ENCODE assay signal across 18 cellular contexts in genomic region chr1:56534252-56534651, GRCh38. TPM values are rescaled to one million over a fixed set of nuclear protein-coding genes. Genes with fewer than 3 reads are reported as not detected.
"Had no signal": no experiment of that assay in that cellular context is flagged by ENCODE, and none has a peak within 500 bp of the region (broad histone marks: within the 10 kb centered on the region; RNA-seq: fewer than 3 reads in every experiment).

No MANE protein-coding gene starts in this region.

- H3K4me2 ChIP-seq: neural progenitor cell had no signal

- H2AFZ ChIP-seq: neural progenitor cell had no signal

- ATAC-seq: activated CD8-positive, alpha-beta T cell treated with anti-CD3 and anti-CD28 coated beads, Interleukin-2, amount 10 ng/mL, durations not matched to agents 7 days and 5 days; body of pancreas; naive thymus-derived CD4-positive, alpha-beta T cell; stimulated activated naive CD8-positive, alpha-beta T cell treated with anti-CD3 and anti-CD28 coated beads, Interleukin-15, Interleukin-2, amounts not matched to agents 100 U/mL and 50 U/mL, for 24 hours; T-cell had no signal

- H3K27me3 ChIP-seq: body of pancreas, cardiac muscle cell, neural progenitor cell had no signal

- H3K36me3 ChIP-seq: cardiac muscle cell, WERI-Rb-1 had no signal

- H3K9me3 ChIP-seq: body of pancreas had no signal

- H3K27ac ChIP-seq: cardiac muscle cell, neural progenitor cell, WERI-Rb-1 had no signal

- DNase-seq: activated CD4-positive, alpha-beta T cell treated with anti-CD3 and anti-CD28 coated beads for 1 hour; activated CD4-positive, alpha-beta T cell treated with anti-CD3 and anti-CD28 coated beads, Interleukin-2, amount 50 U/mL, for 1 hour; activated CD8-positive, alpha-beta T cell treated with anti-CD3 and anti-CD28 coated beads, Interleukin-2, amount 10 ng/mL, durations not matched to agents 7 days and 5 days; activated gamma-delta T cell treated with Interleukin-2 at 50 U/mL for 16 hours; activated T-cell treated with anti-CD3 and anti-CD28 coated beads, Interleukin-2, amount 50 U/mL, for 1 hour; anterior cingulate cortex; body of pancreas; effector CD4-positive, alpha-beta T cell; hippocampal formation; naive thymus-derived CD4-positive, alpha-beta T cell; stimulated activated CD4-positive, alpha-beta T cell treated with anti-CD3 and anti-CD28 coated beads, Interleukin-12 subunit alpha, Interleukin-12 subunit beta, amount 100 ng/mL, for 4 hours; stimulated activated CD4-positive, alpha-beta T cell treated with anti-CD3 and anti-CD28 coated beads, Interleukin-4, amount 100 ng/mL, for 4 hours; stimulated activated naive CD8-positive, alpha-beta T cell treated with anti-CD3 and anti-CD28 coated beads, Interleukin-15, Interleukin-2, amounts not matched to agents 100 U/mL and 50 U/mL, for 24 hours; T-cell; WERI-Rb-1 had no signal

- H3K9ac ChIP-seq: neural progenitor cell had no signal

- H3K4me3 ChIP-seq: body of pancreas, cardiac muscle cell, lung, neural progenitor cell had no signal

RNA-seq across cellular contexts. Expression of gene PLPP3, which starts 45.1 kb away (rescaled TPM):
- total RNA-seq: activated CD8-positive, alpha-beta T cell treated with anti-CD3 and anti-CD28 coated beads, Interleukin-2, amount 10 ng/mL, durations not matched to agents 7 days and 5 days had no signal
- polyA plus RNA-seq: naive thymus-derived CD4-positive, alpha-beta T cell had no signal
